Comparison of ENCODE assay signal across 10 cellular contexts in the genomic region with DNA sequence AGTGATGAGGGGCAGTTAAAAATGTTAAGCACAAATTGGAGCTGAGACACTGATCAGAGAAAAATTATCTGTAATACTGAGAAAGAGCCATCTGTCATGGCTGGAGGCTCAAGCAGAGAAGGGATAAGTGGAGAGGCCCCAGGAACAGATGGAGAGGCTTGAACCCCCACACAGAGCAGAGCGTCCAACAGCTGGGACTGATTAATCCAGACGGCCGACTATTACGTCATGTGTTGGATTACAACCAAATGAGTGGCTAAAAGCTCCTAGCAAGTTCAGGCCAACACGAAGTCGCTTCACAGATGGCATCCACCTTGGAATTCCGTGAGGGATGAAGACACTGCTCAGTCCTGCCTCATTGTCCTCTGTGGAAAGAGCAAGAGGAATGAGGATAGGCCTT. TPM values are rescaled to one million over a fixed set of nuclear protein-coding genes. Genes with fewer than 3 reads are reported as not detected.
DNase-seq lines count a peak whose midpoint lies in the region; ATAC-seq and TF ChIP-seq lines count a peak whose summit lies in the region.
"Had no signal": no experiment of that assay in that cellular context is flagged by ENCODE, and none has a peak within 500 bp of the region (broad histone marks: within the 10 kb centered on the region; RNA-seq: fewer than 3 reads in every experiment).

No MANE protein-coding gene starts in this region.

- H3K27me3 Mint-ChIP-seq in natural killer cell treated with Interleukin-12 subunit alpha and Interleukin-12 subunit beta and Interleukin-15 and Interleukin-18, amount 100 ng/mL, for 72 hours, result peaks cover 0 to 6% of the 10 kb centered on the region in 2 donors
- peaks cover 0 to 15% of the 10 kb centered on the region in 2 donors for H3K27me3 Mint-ChIP-seq in natural killer cell (ENCODE audit: low read depth in 2 of 2)
- H3K27me3 Mint-ChIP-seq: activated CD4-positive, alpha-beta T cell treated with anti-CD3 and anti-CD28 coated beads, Interleukin-2, amount 10 ng/mL, durations not matched to agents 24 days and 14 days had no signal

- DNase-seq in natural killer cell treated with Interleukin-12 subunit alpha and Interleukin-12 subunit beta and Interleukin-15 and Interleukin-18, amount 100 ng/mL, for 72 hours (ENCODE audit: low spot score), result no peak
- no peak for DNase-seq in natural killer cell
- peak; percentile 93 for DNase-seq in fibroblast of villous mesenchyme (ENCODE audit: low read depth)
- no peak for DNase-seq in activated gamma-delta T cell treated with Interleukin-2 at 50 U/mL for 16 hours
- no peak for DNase-seq in NCI-H748 treated with DMSO at 0.1 percent for 48 hours (lab: John Stamatoyannopoulos, UW)
- DNase-seq in NCI-H345 (lab: John Stamatoyannopoulos, UW), result no peak
- no peak for DNase-seq in GM19238 (ENCODE audit: insufficient read length, low spot score)
- DNase-seq: activated CD4-positive, alpha-beta T cell treated with anti-CD3 and anti-CD28 coated beads, Interleukin-2, amount 10 ng/mL, durations not matched to agents 24 days and 14 days had no signal

- ATAC-seq in natural killer cell treated with Interleukin-12 subunit alpha and Interleukin-12 subunit beta and Interleukin-15 and Interleukin-18, amount 100 ng/mL, for 72 hours, result no peak
- no peak for ATAC-seq in natural killer cell
- ATAC-seq in SK-N-SH treated with all-trans-retinoic acid at 6 μM for 48 hours, result peak; percentile 62

- intact Hi-C loops in natural killer cell (cut with micrococcal nuclease), result no loop called here

- peak overlapping the region; percentile 86 to 87 for H3K27ac Mint-ChIP-seq in natural killer cell treated with Interleukin-12 subunit alpha and Interleukin-12 subunit beta and Interleukin-15 and Interleukin-18, amount 100 ng/mL, for 72 hours
- H3K27ac Mint-ChIP-seq in natural killer cell, result no peak overlapping the region
- H3K27ac Mint-ChIP-seq: activated CD4-positive, alpha-beta T cell treated with anti-CD3 and anti-CD28 coated beads, Interleukin-2, amount 10 ng/mL, durations not matched to agents 24 days and 14 days had no signal

- no peak for TF ChIP-seq CTCF in natural killer cell (IDR thresholded peaks at IDR 0.05)
- no peak for TF ChIP-seq CTCF in fibroblast of villous mesenchyme (IDR thresholded peaks at IDR 0.05; ENCODE audit: insufficient read depth, low read depth, low read length)

- peak overlapping the region; percentile 71 for H3K4me3 Mint-ChIP-seq in natural killer cell treated with Interleukin-12 subunit alpha and Interleukin-12 subunit beta and Interleukin-15 and Interleukin-18, amount 100 ng/mL, for 72 hours
- H3K4me3 Mint-ChIP-seq in natural killer cell, result no peak overlapping the region
- H3K4me3 Mint-ChIP-seq: activated CD4-positive, alpha-beta T cell treated with anti-CD3 and anti-CD28 coated beads, Interleukin-2, amount 10 ng/mL, durations not matched to agents 24 days and 14 days had no signal

- H3K4me3 ChIP-seq in fibroblast of villous mesenchyme (ENCODE audit: low read depth, low read length), result no peak overlapping the region
- H3K4me3 ChIP-seq: body of pancreas had no signal

- H3K9me3 Mint-ChIP-seq in natural killer cell treated with Interleukin-12 subunit alpha and Interleukin-12 subunit beta and Interleukin-15 and Interleukin-18, amount 100 ng/mL, for 72 hours, result no peaks in the 10 kb centered on the region
- H3K9me3 Mint-ChIP-seq in natural killer cell, result no peaks in the 10 kb centered on the region
- H3K9me3 Mint-ChIP-seq: activated CD4-positive, alpha-beta T cell treated with anti-CD3 and anti-CD28 coated beads, Interleukin-2, amount 10 ng/mL, durations not matched to agents 24 days and 14 days had no signal

- peaks cover 30 to 47% of the 10 kb centered on the region in 2 donors for H3K4me1 Mint-ChIP-seq in natural killer cell treated with Interleukin-12 subunit alpha and Interleukin-12 subunit beta and Interleukin-15 and Interleukin-18, amount 100 ng/mL, for 72 hours (ENCODE audit: low read depth in 2 of 2)
- peaks cover 0 to 4% of the 10 kb centered on the region in 2 donors for H3K4me1 Mint-ChIP-seq in natural killer cell

- peaks cover 4% of the 10 kb centered on the region for H3K36me3 Mint-ChIP-seq in natural killer cell treated with Interleukin-12 subunit alpha and Interleukin-12 subunit beta and Interleukin-15 and Interleukin-18, amount 100 ng/mL, for 72 hours
- H3K36me3 Mint-ChIP-seq in natural killer cell, result no peaks in the 10 kb centered on the region

TF ChIP-seq in SK-N-SH treated with all-trans-retinoic acid at 6 μM for 48 hours, 23 proteins besides CTCF, POLR2A, EP300 and RAD21:
- TF ChIP-seq TCF4 (CRISPR knock-in tag; IDR thresholded peaks at IDR 0.05; ENCODE audit: borderline replicate concordance) (peak; percentile 72; the same call in 1 of the 2 replicates), ZNF8 (CRISPR knock-in tag; IDR thresholded peaks at IDR 0.05) (no peak)

RNA-seq across cellular contexts. Expression of gene ATXN3L, which starts 57.7 kb away (rescaled TPM):
- not detected for total RNA-seq in natural killer cell treated with Interleukin-12 subunit alpha and Interleukin-12 subunit beta and Interleukin-15 and Interleukin-18, amount 100 ng/mL, for 72 hours
- total RNA-seq in natural killer cell, result not detected
- total RNA-seq in fibroblast of villous mesenchyme, result not detected in 2 replicates
- total RNA-seq: activated CD4-positive, alpha-beta T cell treated with anti-CD3 and anti-CD28 coated beads, Interleukin-2, amount 10 ng/mL, durations not matched to agents 24 days and 14 days; body of pancreas had no signal

Comparison
In these comparisons a context has a peak if more than half of its experiments do, and no peak if none do; other contexts are left out.
1. H3K27ac Mint-ChIP-seq: peak in natural killer cell treated with Interleukin-12 subunit alpha and Interleukin-12 subunit beta and Interleukin-15 and Interleukin-18, amount 100 ng/mL, for 72 hours (2 of 2); none in natural killer cell (0 of 2).